ENCODE assay signal across 1 cellular context in genomic region chr17:78137392-78138203, GRCh38.
TF ChIP-seq lines count a peak whose summit lies in the region.

No MANE protein-coding gene starts in this region.

TF ChIP-seq in K562, 482 proteins besides CTCF, POLR2A, EP300 and RAD21 (continued from another document and continues in another):
- peak; percentile 94 for TF ChIP-seq XRCC5 (IDR thresholded peaks at IDR 0.05; ENCODE audit: low read depth, low read length)
- TF ChIP-seq VEZF1 (CRISPR knock-in tag; IDR thresholded peaks at IDR 0.05) = peak; percentile 46; the same call in 1 of the 2 replicates
- TF ChIP-seq IRF9 (tag; IDR thresholded peaks at IDR 0.05) = no peak
- no peak for TF ChIP-seq RFX7 (CRISPR knock-in tag; IDR thresholded peaks at IDR 0.05)
- peak; percentile 38; the same call in 1 of the 2 replicates for TF ChIP-seq RNF2 (IDR thresholded peaks at IDR 0.05)
- TF ChIP-seq ZNF12 (CRISPR knock-in tag; IDR thresholded peaks at IDR 0.05) = peak; percentile 79; the same call in 1 of the 2 replicates
- no peak for TF ChIP-seq PML (IDR thresholded peaks at IDR 0.05; ENCODE audit: low read length)
- TF ChIP-seq SRSF9 (IDR thresholded peaks at IDR 0.05; ENCODE audit: borderline replicate concordance, low read depth, low read length) = no peak
- TF ChIP-seq CHD1 (IDR thresholded peaks at IDR 0.05; ENCODE audit: low read length) = peak; percentile 89
- no peak for TF ChIP-seq XRCC3 (IDR thresholded peaks at IDR 0.05)
- no peak for TF ChIP-seq POLR3G (IDR thresholded peaks at IDR 0.05; ENCODE audit: extremely low read depth, insufficient read length, insufficient replicate concordance)
- no peak for TF ChIP-seq ZNF551 (CRISPR knock-in tag; IDR thresholded peaks at IDR 0.05)
- no peak for TF ChIP-seq NFE2L1 (tag; IDR thresholded peaks at IDR 0.05; ENCODE audit: borderline replicate concordance, low read depth)
- peak; percentile 81 for TF ChIP-seq ARID4B (CRISPR knock-in tag; IDR thresholded peaks at IDR 0.05)
- no peak for TF ChIP-seq E2F3 (CRISPR knock-in tag; IDR thresholded peaks at IDR 0.05)
- TF ChIP-seq ZNF3 (CRISPR knock-in tag; IDR thresholded peaks at IDR 0.05) = no peak
- TF ChIP-seq SMARCA4 (IDR thresholded peaks at IDR 0.05) = peak; percentile 62; the same call in 1 of the 2 replicates
- no peak for TF ChIP-seq POU5F1 (IDR thresholded peaks at IDR 0.05; ENCODE audit: borderline replicate concordance, low read depth, low read length, partially characterized antibody)
- no peak for TF ChIP-seq MEF2D (tag; conservative IDR thresholded peaks at IDR 0.05; ENCODE audit: low read depth)
- TF ChIP-seq SIN3A (IDR thresholded peaks at IDR 0.05; ENCODE audit: borderline replicate concordance in 2 of 2, control insufficient read depth in 1 of 2, low read depth in 2 of 2, low read length in 2 of 2) = peak in 1 of 2 experiments; percentile 37; a peak in 1 of 4 replicates
- TF ChIP-seq ZBED1 (IDR thresholded peaks at IDR 0.05) = 0 out of 2 replicates have a peak, but pooled peaks have one; percentile 28
- no peak for TF ChIP-seq ZNF347 (CRISPR knock-in tag; IDR thresholded peaks at IDR 0.05; ENCODE audit: low read depth)
- TF ChIP-seq RBM15 (IDR thresholded peaks at IDR 0.05; ENCODE audit: insufficient read depth, low read length) = no peak
- no peak for TF ChIP-seq SRSF3 (IDR thresholded peaks at IDR 0.05; ENCODE audit: insufficient read depth, low read length)
- peak; percentile 55; the same call in 1 of the 2 replicates for TF ChIP-seq ZBTB9 (CRISPR knock-in tag; IDR thresholded peaks at IDR 0.05)
- TF ChIP-seq CREB3L1 (IDR thresholded peaks at IDR 0.05; ENCODE audit: borderline replicate concordance, low read depth) = peak; percentile 45; the same call in 1 of the 2 replicates
- no peak for TF ChIP-seq ETS2 (tag; IDR thresholded peaks at IDR 0.05; ENCODE audit: borderline replicate concordance, poor library complexity, severe bottlenecking)
- TF ChIP-seq ZNF780A (CRISPR knock-in tag; IDR thresholded peaks at IDR 0.05) = no peak
- 0 out of 2 replicates have a peak, but pooled peaks have one; percentile 6 for TF ChIP-seq ZNF583 (CRISPR knock-in tag; IDR thresholded peaks at IDR 0.05)
- TF ChIP-seq HOXB6 (CRISPR knock-in tag; IDR thresholded peaks at IDR 0.05; ENCODE audit: borderline replicate concordance) = no peak
- no peak for TF ChIP-seq PHB (CRISPR knock-in tag; IDR thresholded peaks at IDR 0.05)
- peak; percentile 38; the same call in 1 of the 2 replicates for TF ChIP-seq TEAD4 (IDR thresholded peaks at IDR 0.05; ENCODE audit: low read length)
- peak; percentile 61; the same call in 1 of the 2 replicates for TF ChIP-seq TEAD4 (CRISPR knock-in tag; IDR thresholded peaks at IDR 0.05; ENCODE audit: borderline replicate concordance)
- no peak for TF ChIP-seq ELF4 (CRISPR knock-in tag; IDR thresholded peaks at IDR 0.05)
- peak; percentile 61 for TF ChIP-seq SMARCE1 (IDR thresholded peaks at IDR 0.05)
- 0 out of 2 replicates have a peak, but pooled peaks have one; percentile 54 for TF ChIP-seq SP1 (CRISPR knock-in tag; IDR thresholded peaks at IDR 0.05)
- TF ChIP-seq ETV5 (CRISPR knock-in tag; IDR thresholded peaks at IDR 0.05; ENCODE audit: low read depth) = peak; percentile 38; the same call in 1 of the 2 replicates
- TF ChIP-seq HLTF (IDR thresholded peaks at IDR 0.05) = 0 out of 2 replicates have a peak, but pooled peaks have one; percentile 11
- peak; percentile 100 for TF ChIP-seq CBX1 (IDR thresholded peaks at IDR 0.05; ENCODE audit: low read depth)
- no peak for TF ChIP-seq ZC3H4 (CRISPR knock-in tag; IDR thresholded peaks at IDR 0.05; ENCODE audit: borderline replicate concordance)
- TF ChIP-seq FOXJ2 (tag; IDR thresholded peaks at IDR 0.05) = no peak
- no peak; the same call in 1 of the 2 replicates for TF ChIP-seq KLF1 (tag; IDR thresholded peaks at IDR 0.05)
- 0 out of 2 replicates have a peak, but pooled peaks have one; percentile 42 for TF ChIP-seq HMGXB4 (CRISPR knock-in tag; IDR thresholded peaks at IDR 0.05)
- TF ChIP-seq FOXP1 (CRISPR knock-in tag; IDR thresholded peaks at IDR 0.05) = peak; percentile 34; the same call in 1 of the 2 replicates
- TF ChIP-seq CBFB (CRISPR knock-in tag; IDR thresholded peaks at IDR 0.05) = 0 out of 2 replicates have a peak, but pooled peaks have one; percentile 62
- TF ChIP-seq CREB3 (tag; conservative IDR thresholded peaks at IDR 0.05; ENCODE audit: low read depth) = peak; percentile 17; the same call in 1 of the 2 replicates
- TF ChIP-seq ZBTB5 (IDR thresholded peaks at IDR 0.05) = no peak
- TF ChIP-seq ZNF512 (tag; IDR thresholded peaks at IDR 0.05) = no peak
- TF ChIP-seq KAT7 (CRISPR knock-in tag; IDR thresholded peaks at IDR 0.05; ENCODE audit: borderline replicate concordance) = peak; percentile 88; the same call in 1 of the 2 replicates
- peak; percentile 55; the same call in 1 of the 2 replicates for TF ChIP-seq CXXC5 (CRISPR knock-in tag; IDR thresholded peaks at IDR 0.05)
- TF ChIP-seq NR3C1 (CRISPR knock-in tag; IDR thresholded peaks at IDR 0.05) = no peak
